Comparison of ENCODE assay signal across 1 cellular context in the genomic region with DNA sequence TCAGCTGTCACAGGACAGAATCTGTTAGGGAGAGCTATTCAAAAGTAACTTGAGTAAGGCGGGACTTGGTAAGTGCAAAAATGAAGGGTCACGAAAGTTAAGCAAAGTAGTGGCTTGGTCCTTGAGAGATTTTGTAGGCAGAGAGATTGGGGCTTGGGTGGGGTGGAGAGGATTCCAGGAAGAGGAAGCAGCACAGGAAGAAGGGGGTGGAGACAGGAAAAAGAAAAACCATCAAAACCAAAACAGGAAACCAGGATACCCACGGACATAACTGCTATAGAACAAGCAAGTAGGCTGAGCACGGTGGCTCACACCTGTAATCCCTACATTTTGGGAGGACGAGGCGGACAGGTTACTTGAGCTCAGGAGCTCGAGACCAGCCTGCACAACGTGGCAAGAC.
A peak's percentile ranks its signal among the peaks of the same experiment; 100 is the strongest.
TF ChIP-seq lines count a peak whose summit lies in the region.

No MANE protein-coding gene starts in this region.

TF ChIP-seq in K562, 482 proteins besides CTCF, POLR2A, EP300 and RAD21 (continued from another document):
- TF ChIP-seq, protein P1, sequence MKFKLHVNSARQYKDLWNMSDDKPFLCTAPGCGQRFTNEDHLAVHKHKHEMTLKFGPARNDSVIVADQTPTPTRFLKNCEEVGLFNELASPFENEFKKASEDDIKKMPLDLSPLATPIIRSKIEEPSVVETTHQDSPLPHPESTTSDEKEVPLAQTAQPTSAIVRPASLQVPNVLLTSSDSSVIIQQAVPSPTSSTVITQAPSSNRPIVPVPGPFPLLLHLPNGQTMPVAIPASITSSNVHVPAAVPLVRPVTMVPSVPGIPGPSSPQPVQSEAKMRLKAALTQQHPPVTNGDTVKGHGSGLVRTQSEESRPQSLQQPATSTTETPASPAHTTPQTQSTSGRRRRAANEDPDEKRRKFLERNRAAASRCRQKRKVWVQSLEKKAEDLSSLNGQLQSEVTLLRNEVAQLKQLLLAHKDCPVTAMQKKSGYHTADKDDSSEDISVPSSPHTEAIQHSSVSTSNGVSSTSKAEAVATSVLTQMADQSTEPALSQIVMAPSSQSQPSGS (CRISPR knock-in tag; IDR thresholded peaks at IDR 0.05): no peak
- TF ChIP-seq GABPA (tag; conservative IDR thresholded peaks at IDR 0.05; ENCODE audit: low read depth) (0 out of 2 replicates have a peak, but pooled peaks have one; percentile 12), ETV6 (IDR thresholded peaks at IDR 0.05; ENCODE audit: borderline replicate concordance in 1 of 2, low read depth in 2 of 2, low read length in 1 of 2) (peak; percentile 88 to 97), ETV6 (CRISPR knock-in tag; IDR thresholded peaks at IDR 0.05; ENCODE audit: borderline replicate concordance) (no peak)
- TF ChIP-seq, protein P2, sequence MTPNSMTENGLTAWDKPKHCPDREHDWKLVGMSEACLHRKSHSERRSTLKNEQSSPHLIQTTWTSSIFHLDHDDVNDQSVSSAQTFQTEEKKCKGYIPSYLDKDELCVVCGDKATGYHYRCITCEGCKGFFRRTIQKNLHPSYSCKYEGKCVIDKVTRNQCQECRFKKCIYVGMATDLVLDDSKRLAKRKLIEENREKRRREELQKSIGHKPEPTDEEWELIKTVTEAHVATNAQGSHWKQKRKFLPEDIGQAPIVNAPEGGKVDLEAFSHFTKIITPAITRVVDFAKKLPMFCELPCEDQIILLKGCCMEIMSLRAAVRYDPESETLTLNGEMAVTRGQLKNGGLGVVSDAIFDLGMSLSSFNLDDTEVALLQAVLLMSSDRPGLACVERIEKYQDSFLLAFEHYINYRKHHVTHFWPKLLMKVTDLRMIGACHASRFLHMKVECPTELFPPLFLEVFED (CRISPR knock-in tag; conservative IDR thresholded peaks at IDR 0.05): peak; percentile 62; the same call in 1 of the 2 replicates
